In the genomic region with DNA sequence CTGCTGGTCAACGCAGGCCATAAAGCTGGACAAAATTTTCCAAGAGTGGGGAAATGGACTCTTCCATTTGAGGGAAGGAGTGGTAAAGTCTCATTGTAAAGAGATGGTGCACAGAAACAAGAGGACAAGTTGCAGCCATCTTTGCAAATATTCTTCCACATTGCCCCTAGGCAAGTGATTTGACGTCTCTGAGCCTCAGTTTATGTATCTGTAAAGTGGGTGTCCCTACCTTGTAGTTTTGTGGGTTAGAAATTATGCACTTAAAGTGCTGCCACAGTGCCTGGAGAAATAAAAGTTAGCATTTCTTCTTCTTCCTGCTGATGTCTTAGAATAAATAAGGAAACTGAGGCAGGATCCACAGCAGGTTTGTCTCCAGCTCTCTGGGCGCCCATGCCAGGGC, we compare ENCODE assay signal across 19 cellular contexts. TPM values are rescaled to one million over a fixed set of nuclear protein-coding genes. Genes with fewer than 3 reads are reported as not detected.
A peak's percentile ranks its signal among the peaks of the same experiment; 100 is the strongest.
DNase-seq lines count a peak whose midpoint lies in the region; FAIRE-seq and TF ChIP-seq lines count a peak whose summit lies in the region.
"Had no signal": no experiment of that assay in that cellular context is flagged by ENCODE, and none has a peak within 500 bp of the region (broad histone marks: within the 10 kb centered on the region; RNA-seq: fewer than 3 reads in every experiment).

No MANE protein-coding gene starts in this region.

- H3K79me2 ChIP-seq in H1 (ENCODE audit: control insufficient read depth in 1 of 2, insufficient read depth in 2 of 2, low read length in 2 of 2) (no peaks in the 10 kb centered on the region), osteoblast (ENCODE audit: insufficient read depth, low read length) (no peaks in the 10 kb centered on the region)

- TF ChIP-seq RAD21 in H1 (IDR thresholded peaks at IDR 0.05 in 1 of 2, conservative IDR thresholded peaks at IDR 0.05 in 1 of 2; ENCODE audit: low read depth in 2 of 2, low read length in 2 of 2): no peak

- H3K23ac ChIP-seq in H1 (ENCODE audit: insufficient read length): no peak overlapping the region

- H2BK20ac ChIP-seq in H1 (ENCODE audit: low read length): no peak overlapping the region

- H3K36me3 ChIP-seq in HEK293 (ENCODE audit: control insufficient read depth in 2 of 2, insufficient read depth in 1 of 2, low read length in 2 of 2): no peaks in the 10 kb centered on the region
- no peaks in the 10 kb centered on the region for H3K36me3 ChIP-seq in SK-N-MC (ENCODE audit: insufficient read depth, low read length)
- H3K36me3 ChIP-seq in H1 (ENCODE audit: control insufficient read depth in 2 of 4, insufficient read depth in 4 of 4, low read length in 3 of 4): no peaks in the 10 kb centered on the region; a peak in 1 of 8 replicates
- no peaks in the 10 kb centered on the region for H3K36me3 ChIP-seq in osteoblast (ENCODE audit: insufficient read depth, low read length)

- H3K56ac ChIP-seq in H1 (replicated peaks; ENCODE audit: insufficient read length, low read depth, low read length): no peak overlapping the region

- no peak overlapping the region for H2AK5ac ChIP-seq in H1 (ENCODE audit: low read depth, low read length)

- CTCF ChIA-PET in HEK293 (lab: Yijun Ruan, JAX): no interaction called here
- CTCF ChIA-PET in H1 (lab: Charles Lee; ENCODE audit: partially characterized antibody): interaction anchor here (1.0 kb wide), 1 partner anchor 13 kb away, joined by 3 read pairs; no protein-coding TSS in a partner anchor

- POLR2A ChIA-PET in HEK293 (lab: Yijun Ruan, JAX) (no interaction called here), H1 (lab: Charles Lee; ENCODE audit: partially characterized antibody) (no interaction called here)

- no peak overlapping the region for H3K9ac ChIP-seq in SK-N-MC (ENCODE audit: insufficient read length)
- no peak overlapping the region for H3K9ac ChIP-seq in H1 (replicated peaks in 1 of 4; ENCODE audit: extremely low read depth in 1 of 4, low read depth in 3 of 4, low read length in 3 of 4)
- H3K9ac ChIP-seq: GM23248 had no signal

- H3K23me2 ChIP-seq in H1 (ENCODE audit: low read depth, low read length): no peaks in the 10 kb centered on the region; the same call in 1 of the 2 replicates

- no peaks in the 10 kb centered on the region for H3K4me1 ChIP-seq in HEK293 (ENCODE audit: control insufficient read depth, insufficient read depth, low read length)
- peaks cover 0 to 4% (median 1%) of the 10 kb centered on the region in 4 experiments; a peak in 2 of 7 replicates for H3K4me1 ChIP-seq in H1 (replicated peaks in 1 of 4; ENCODE audit: control insufficient read depth in 3 of 4, insufficient read depth in 4 of 4, low read length in 3 of 4)
- H3K4me1 ChIP-seq in osteoblast (ENCODE audit: insufficient read depth, low read length): no peaks in the 10 kb centered on the region
- H3K4me1 ChIP-seq: Caco-2 had no signal

- no peak overlapping the region for H2BK5ac ChIP-seq in H1 (ENCODE audit: low read depth, low read length)

- H2BK12ac ChIP-seq in H1 (ENCODE audit: low read depth, low read length): peak overlapping the region; percentile 18; the same call in 1 of the 2 replicates

- H4K91ac ChIP-seq in H1 (replicated peaks; ENCODE audit: insufficient read length, low read length): no peak overlapping the region

- H4K20me1 ChIP-seq in H1 (replicated peaks in 1 of 2; ENCODE audit: control insufficient read depth in 1 of 2, insufficient read depth in 2 of 2, low read length in 2 of 2): no peaks in the 10 kb centered on the region
- no peaks in the 10 kb centered on the region for H4K20me1 ChIP-seq in osteoblast (ENCODE audit: insufficient read depth, low read length)

- no peak overlapping the region for H4K5ac ChIP-seq in H1 (ENCODE audit: insufficient read length, low read depth, low read length)

- H2AFZ ChIP-seq in H1 (ENCODE audit: low read length) (no peak overlapping the region), osteoblast (ENCODE audit: low read length) (no peak overlapping the region)
- H2AFZ ChIP-seq: GM23248 had no signal

- no peak overlapping the region for H3K4ac ChIP-seq in H1 (replicated peaks; ENCODE audit: insufficient read length, low read depth, low read length)

- no peaks in the 10 kb centered on the region for H3K27me3 ChIP-seq in H1 (replicated peaks in 1 of 4; ENCODE audit: control insufficient read depth in 3 of 4, extremely low read depth in 1 of 4, insufficient read depth in 3 of 4, low read length in 3 of 4)
- H3K27me3 ChIP-seq in osteoblast (ENCODE audit: insufficient read depth, low read length): no peaks in the 10 kb centered on the region

- no peak overlapping the region for H3K4me2 ChIP-seq in H1 (ENCODE audit: insufficient read depth in 1 of 2, low read depth in 2 of 2, low read length in 2 of 2)
- H3K4me2 ChIP-seq in osteoblast (ENCODE audit: insufficient read depth, low read length): no peak overlapping the region

- TF ChIP-seq CTCF in HEK293 (tag by site-specific recombination; IDR thresholded peaks at IDR 0.05): no peak
- TF ChIP-seq CTCF in H1 (IDR thresholded peaks at IDR 0.05; ENCODE audit: control extremely low read depth in 1 of 3, insufficient read depth in 1 of 3, low read depth in 1 of 3, low read length in 3 of 3): no peak
- no peak for TF ChIP-seq CTCF in osteoblast (IDR thresholded peaks at IDR 0.05; ENCODE audit: extremely low read depth, low read depth, low read length)

- 86% methylated on average over 3 of the region's 3 CpGs; no CpG with 5 or more reads in 1 of the 2 experiments for WGBS in H1 (ENCODE audit: extremely low coverage in 1 of 2, insufficient coverage in 1 of 2, insufficient read length in 1 of 2, insufficient replicate concordance in 2 of 2, low coverage in 1 of 2, low lambda C conversion rate in 2 of 2, missing lambda C conversion rate in 1 of 2), 2 experiments

- H3K79me1 ChIP-seq in H1 (ENCODE audit: low read depth, low read length): no peaks in the 10 kb centered on the region; the same call in 1 of the 2 replicates

- no peak for TF ChIP-seq EP300 in H1 (IDR thresholded peaks at IDR 0.05; ENCODE audit: borderline replicate concordance in 1 of 2, low read depth in 2 of 2, low read length in 2 of 2)

- TF ChIP-seq POLR2A in H1 (IDR thresholded peaks at IDR 0.05; ENCODE audit: control extremely low read depth in 1 of 2, low read depth in 2 of 2, low read length in 2 of 2): no peak

- H3K27ac ChIP-seq in HEK293 (ENCODE audit: extremely low read depth, low read depth, low read length): no peak overlapping the region
- peak overlapping the region; percentile 76 for H3K27ac ChIP-seq in SK-N-MC
- no peak overlapping the region for H3K27ac ChIP-seq in H1 (ENCODE audit: low read depth, low read length)
- no peak overlapping the region for H3K27ac ChIP-seq in osteoblast (ENCODE audit: low read depth, low read length)
- H3K27ac ChIP-seq: GM23248 had no signal

- H3K9me3 ChIP-seq in HEK293 (ENCODE audit: control insufficient read depth, insufficient read depth, low read depth, low read length) (no peaks in the 10 kb centered on the region), SK-N-MC (ENCODE audit: low read depth, low read length) (no peaks in the 10 kb centered on the region), H1 (ENCODE audit: insufficient read depth in 2 of 2, low read depth in 1 of 2, low read length in 1 of 2) (peaks cover 0 to 2% of the 10 kb centered on the region in 2 experiments; a peak in 1 of 4 replicates), osteoblast (ENCODE audit: low read depth, low read length) (no peaks in the 10 kb centered on the region)

- DNase-seq in SK-N-MC (ENCODE audit: low read depth, low spot score): no peak
- DNase-seq in H1 (ENCODE audit: low read depth in 1 of 2, low spot score in 2 of 2): no peak
- DNase-seq in osteoblast (ENCODE audit: insufficient read length, low spot score, missing footprints): peak; percentile 38
- DNase-seq in D341Med (ENCODE audit: low spot score): no peak
- DNase-seq in NCI-H1417 treated with DMSO at 0.1 percent for 48 hours (lab: John Stamatoyannopoulos, UW): no peak
- DNase-seq: C1 segment of cervical spinal cord; Caco-2; CD4-positive, alpha-beta memory T cell; DMS 273 treated with DMSO at 0.1 percent for 48 hours; DMS79; EL; GDM1; GM23248; H9 had no signal

- no peak overlapping the region for H3K14ac ChIP-seq in H1 (ENCODE audit: insufficient read length)

- no peak overlapping the region for H2BK15ac ChIP-seq in H1 (ENCODE audit: low read length)

- H3K18ac ChIP-seq in H1 (ENCODE audit: extremely low read depth, low read length): no peak overlapping the region

- H3K4me3 ChIP-seq in HEK293 (ENCODE audit: low read depth, low read length) (no peak overlapping the region), SK-N-MC (no peak overlapping the region), H1 (ENCODE audit: extremely low read depth in 1 of 4, insufficient read depth in 2 of 4, low read depth in 3 of 4, low read length in 4 of 4) (no peak overlapping the region), osteoblast (ENCODE audit: insufficient read depth, low read length) (no peak overlapping the region)
- H3K4me3 ChIP-seq: GM12878, GM23248 had no signal

- H4K8ac ChIP-seq in H1 (ENCODE audit: extremely low read depth, insufficient read depth, low read length): no peak overlapping the region

- H2BK120ac ChIP-seq in H1 (replicated peaks; ENCODE audit: low read depth, low read length): no peak overlapping the region

- FAIRE-seq in H1 (lab: Jason Lieb, UNC): no peak
- FAIRE-seq: D721Med, GM12878, GM19239 had no signal

TF ChIP-seq in H1, 55 proteins besides CTCF, POLR2A, EP300 and RAD21:
- TF ChIP-seq BACH1 (IDR thresholded peaks at IDR 0.05; ENCODE audit: low read length) (no peak), SRF (IDR thresholded peaks at IDR 0.05; ENCODE audit: low read depth, low read length) (no peak), TAF7 (optimal IDR thresholded peaks at IDR 0.05; ENCODE audit: borderline replicate concordance, low read depth, low read length) (no peak), JUND (IDR thresholded peaks at IDR 0.05; ENCODE audit: low read length) (no peak)

RNA-seq across cellular contexts. Expression of a gene that starts 12.1 kb away (rescaled TPM):
- 2.3 TPM in 2 replicates for total RNA-seq in H1 (2021; fragmentation: NEBNext Ultra II Directional; extraction: Animal tissue kit (Norgen Biotek cat#: 25700))
- polyA plus RNA-seq in H1 (2011; rRNA removed): 2.0 and 3.2 TPM in 2 replicates
- 2.9 TPM for polyA plus RNA-seq in H1 (2011; cell fraction: cytosol; rRNA removed)
- polyA plus RNA-seq in H1 (2011; cell fraction: nucleus; rRNA removed): 14.8 TPM
- polyA plus RNA-seq in H1 (2012, experiment 1 of 2): 1.5 to 2.4 TPM (median 2.2 TPM) in 4 replicates
- polyA plus RNA-seq in H1 (2012, experiment 2 of 2): 0.80 TPM
- polyA plus RNA-seq in H1 (2013, experiment 1 of 2): 1.9 TPM
- 1.6 TPM for polyA plus RNA-seq in H1 (2013, experiment 2 of 2)
- polyA minus RNA-seq in H1 (2011; rRNA and poly(A)+ RNA removed): 1.1 TPM in 2 replicates
- polyA minus RNA-seq in H1 (2011; cell fraction: cytosol; rRNA and poly(A)+ RNA removed): 1.7 TPM
- polyA minus RNA-seq in H1 (2011; cell fraction: nucleus; rRNA and poly(A)+ RNA removed): 3.4 TPM
- total RNA-seq in osteoblast: 2.4 and 2.9 TPM in 2 replicates
- total RNA-seq: A172; Caco-2; CD4-positive, alpha-beta memory T cell; GM12878 had no signal
- polyA plus RNA-seq: CD4-positive, alpha-beta memory T cell had no signal
